In the genomic region with DNA sequence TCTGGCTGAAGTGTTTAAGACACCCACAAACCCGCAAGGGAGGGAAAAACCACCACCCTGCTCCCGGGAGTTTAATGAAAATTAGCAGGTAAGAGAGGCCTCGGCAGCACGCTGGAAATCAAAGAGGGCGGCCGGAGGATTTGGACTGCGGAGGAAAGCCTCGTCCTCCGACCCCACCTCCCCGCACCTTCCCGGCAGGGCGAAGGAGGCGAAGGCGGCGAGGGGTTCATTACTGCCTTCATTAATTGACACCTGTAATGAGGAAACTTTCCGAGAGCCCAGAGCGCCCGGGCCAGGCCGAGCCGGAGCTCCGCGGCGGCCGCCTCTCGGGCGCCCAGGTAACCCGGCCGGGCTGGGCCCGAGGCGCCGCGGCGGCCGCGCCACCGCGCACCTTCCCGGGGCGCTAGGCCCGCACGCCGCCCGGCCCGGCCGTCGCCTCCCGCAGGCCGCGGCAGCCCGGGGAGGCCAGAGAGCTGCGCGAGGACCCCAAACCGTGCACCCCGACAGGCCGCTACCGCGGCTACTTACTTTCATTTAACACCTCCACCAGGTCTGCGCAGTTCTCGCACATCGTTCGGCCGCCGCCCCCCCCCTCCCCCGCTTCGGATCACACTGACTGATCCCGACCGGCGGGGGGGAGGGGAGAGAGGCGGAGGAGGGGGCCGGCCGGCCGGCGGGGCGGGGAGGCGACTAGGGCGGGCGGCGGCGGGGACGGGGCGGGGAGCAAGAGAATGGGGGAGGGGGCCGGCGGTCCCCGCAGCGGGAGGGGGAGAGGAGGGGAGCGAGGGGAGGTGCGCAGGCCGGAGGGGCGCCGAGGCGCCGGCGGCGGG, we compare ENCODE assay signal across 8 cellular contexts. TPM values are rescaled to one million over a fixed set of nuclear protein-coding genes. Genes with fewer than 3 reads are reported as not detected.
DNase-seq lines count a peak whose midpoint lies in the region; ATAC-seq and TF ChIP-seq lines count a peak whose summit lies in the region.

No MANE protein-coding gene starts in this region.

- H2AFZ ChIP-seq in OCI-LY7 (ENCODE audit: low read length) = no peak overlapping the region

- H3K36me3 ChIP-seq in BLaER1 (peaks cover 43% of the 10 kb centered on the region), OCI-LY7 (ENCODE audit: insufficient read depth, low read length) (peaks cover 60% of the 10 kb centered on the region), esophagus muscularis mucosa (peaks cover 0 to 5% (median 0%) of the 10 kb centered on the region in 4 donors)

- H3K9ac ChIP-seq in BLaER1 = peak overlapping the region; percentile 99

- TF ChIP-seq POLR2A in esophagus muscularis mucosa (IDR thresholded peaks at IDR 0.05; ENCODE audit: low read depth) = no peak

- no peak for TF ChIP-seq EP300 in esophagus muscularis mucosa (IDR thresholded peaks at IDR 0.05)

- no peak for TF ChIP-seq CTCF in OCI-LY7 (conservative IDR thresholded peaks at IDR 0.05; ENCODE audit: low read length)
- TF ChIP-seq CTCF in esophagus muscularis mucosa (IDR thresholded peaks at IDR 0.05) = no peak

- ATAC-seq in GM19351 (IDR thresholded peaks at IDR 0.05; ENCODE audit: unreplicated experiment) = peak; percentile 22
- ATAC-seq in HG03571 (IDR thresholded peaks at IDR 0.05; ENCODE audit: unreplicated experiment) = peak; percentile 27
- peak; percentile 49 to 57 for ATAC-seq in activated T-cell treated with anti-CD3 and anti-CD28 coated beads, Interleukin-2, amount 50 U/mL, for 4 hours
- ATAC-seq in naive B cell (ENCODE audit: low read depth in 2 of 2) = peak; percentile 23 to 29

- H3K27me3 Mint-ChIP-seq in activated T-cell treated with anti-CD3 and anti-CD28 coated beads, Interleukin-2, amount 50 U/mL, for 4 hours (ENCODE audit: low read depth) = no peaks in the 10 kb centered on the region
- H3K27me3 Mint-ChIP-seq in naive B cell = no peaks in the 10 kb centered on the region

- H3K4me2 ChIP-seq in BLaER1 = peak overlapping the region; percentile 94
- H3K4me2 ChIP-seq in OCI-LY7 (ENCODE audit: low read length) = peak overlapping the region; percentile 99

- H3K9me3 ChIP-seq in BLaER1 (no peaks in the 10 kb centered on the region), OCI-LY7 (ENCODE audit: low read length) (no peaks in the 10 kb centered on the region), esophagus muscularis mucosa (no peaks in the 10 kb centered on the region)

- no peaks in the 10 kb centered on the region for H3K9me2 ChIP-seq in OCI-LY7 (ENCODE audit: insufficient read depth, low read length)

- peak overlapping the region; percentile 95 to 99 (median 97) for H3K27ac Mint-ChIP-seq in naive B cell

- peak overlapping the region; percentile 99 for H3K27ac ChIP-seq in BLaER1
- peak overlapping the region; percentile 90 for H3K27ac ChIP-seq in OCI-LY7 (ENCODE audit: low read depth, low read length, poor library complexity, severe bottlenecking)
- peak overlapping the region; percentile 95 to 99 (median 97) for H3K27ac ChIP-seq in esophagus muscularis mucosa (replicated peaks in 1 of 4)

- H4K20me1 ChIP-seq in BLaER1 = peaks cover 50% of the 10 kb centered on the region
- H4K20me1 ChIP-seq in OCI-LY7 (ENCODE audit: insufficient read depth, low read length) = peaks cover under 1% of the 10 kb centered on the region; the same call in 1 of the 2 replicates

- no peaks in the 10 kb centered on the region for H3K9me3 Mint-ChIP-seq in activated T-cell treated with anti-CD3 and anti-CD28 coated beads, Interleukin-2, amount 50 U/mL, for 4 hours
- H3K9me3 Mint-ChIP-seq in naive B cell = no peaks in the 10 kb centered on the region

- intact Hi-C loops in OCI-LY7 (cut with micrococcal nuclease; ENCODE audit: unreplicated experiment) = loop anchor here (2.0 kb wide), 2 partner anchors 28 to 68 kb away; partner anchors contain the start of gene XPO1
- intact Hi-C loops in esophagus muscularis mucosa (cut with DNase I) = loop anchor here (5.0 kb wide), 1 partner anchor 67 kb away; the partner anchor contains the start of gene XPO1

- no peaks in the 10 kb centered on the region for H3K36me3 Mint-ChIP-seq in activated T-cell treated with anti-CD3 and anti-CD28 coated beads, Interleukin-2, amount 50 U/mL, for 4 hours (ENCODE audit: insufficient read depth)
- no peaks in the 10 kb centered on the region for H3K36me3 Mint-ChIP-seq in naive B cell

- no TSS peak for BruUV-seq in OCI-LY7 (replicated peaks; lab: Mats Ljungman, UMichigan)

- peak; percentile 48 for DNase-seq in OCI-LY7 (ENCODE audit: low spot score)
- peak; percentile 81 for DNase-seq in activated T-cell treated with anti-CD3 and anti-CD28 coated beads, Interleukin-2, amount 50 U/mL, for 4 hours
- DNase-seq in esophagus muscularis mucosa (ENCODE audit: extremely low spot score) = peak; percentile 95
- DNase-seq in naive B cell = peak; percentile 60
- peak; percentile 70 to 78 for DNase-seq in stimulated activated CD8-positive, alpha-beta memory T cell treated with anti-CD3 and anti-CD28 coated beads, Interleukin-7, amount 100 ng/mL, for 48 hours (ENCODE audit: extremely low read depth in 1 of 2, low read depth in 1 of 2)

- H3K4me1 ChIP-seq in BLaER1 (peaks cover 50% of the 10 kb centered on the region), OCI-LY7 (ENCODE audit: insufficient read depth, low read length, poor library complexity, severe bottlenecking) (peaks cover 40% of the 10 kb centered on the region), esophagus muscularis mucosa (peaks cover 18 to 56% (median 53%) of the 10 kb centered on the region in 4 donors)

- peaks cover 62% of the 10 kb centered on the region for H3K79me2 ChIP-seq in OCI-LY7 (ENCODE audit: insufficient read depth, low read depth, low read length)

- under 1% methylated on average over 29 of the region's 94 CpGs for WGBS in esophagus muscularis mucosa

- CTCF ChIA-PET in OCI-LY7 (lab: Charles Lee; ENCODE audit: unreplicated experiment) = no interaction called here

- H3K4me3 ChIP-seq in BLaER1 (peak overlapping the region; percentile 98), OCI-LY7 (ENCODE audit: low read depth, low read length, poor library complexity, severe bottlenecking) (peak overlapping the region; percentile 91), esophagus muscularis mucosa (peak overlapping the region; percentile 78 to 97 (median 90))

- POLR2A ChIA-PET in OCI-LY7 (lab: Charles Lee) = interaction anchor here (0.6 to 1.0 kb wide), 2 partner anchors 24 to 50 kb away, joined by 4 to 7 read pairs; no protein-coding TSS in a partner anchor

- peak overlapping the region; percentile 91 for H3K4me3 Mint-ChIP-seq in activated T-cell treated with anti-CD3 and anti-CD28 coated beads, Interleukin-2, amount 50 U/mL, for 4 hours
- peak overlapping the region; percentile 87 to 98 (median 94) for H3K4me3 Mint-ChIP-seq in naive B cell

- H3K4me1 Mint-ChIP-seq in activated T-cell treated with anti-CD3 and anti-CD28 coated beads, Interleukin-2, amount 50 U/mL, for 4 hours (ENCODE audit: low read depth) = peaks cover 40% of the 10 kb centered on the region
- H3K4me1 Mint-ChIP-seq in naive B cell = peaks cover 16 to 47% (median 23%) of the 10 kb centered on the region in 3 donors

- H3K27me3 ChIP-seq in BLaER1 (no peaks in the 10 kb centered on the region), esophagus muscularis mucosa (no peaks in the 10 kb centered on the region)

RNA-seq across cellular contexts. Expression of gene USP34, which starts 0.6 kb away (rescaled TPM):
- total RNA-seq in OCI-LY7 (2014; rRNA removed; shearing (Covaris generic)) = 147 and 192 TPM in 2 replicates
- 340 and 344 TPM in 2 replicates for total RNA-seq in OCI-LY7 (2022)
- 10 to 100 TPM; 57.0 to 58.1 (median 58.1) TPM for total RNA-seq in activated T-cell treated with anti-CD3 and anti-CD28 coated beads, Interleukin-2, amount 50 U/mL, for 4 hours
- total RNA-seq in esophagus muscularis mucosa = 100 to 1,000 TPM; 124 to 137 (median 129) TPM
- polyA plus RNA-seq in naive B cell (ENCODE audit: low read depth in 6 of 6) = 10 to 100 TPM; 16.1 to 26.9 (median 21.4) TPM

Comparison
In these comparisons a context has a peak if more than half of its experiments do, and no peak if none do; other contexts are left out.
1. Peak in every context shown above with its lines: DNase-seq, ATAC-seq, H3K4me3 ChIP-seq and H3K27ac ChIP-seq.